In the genomic region with DNA sequence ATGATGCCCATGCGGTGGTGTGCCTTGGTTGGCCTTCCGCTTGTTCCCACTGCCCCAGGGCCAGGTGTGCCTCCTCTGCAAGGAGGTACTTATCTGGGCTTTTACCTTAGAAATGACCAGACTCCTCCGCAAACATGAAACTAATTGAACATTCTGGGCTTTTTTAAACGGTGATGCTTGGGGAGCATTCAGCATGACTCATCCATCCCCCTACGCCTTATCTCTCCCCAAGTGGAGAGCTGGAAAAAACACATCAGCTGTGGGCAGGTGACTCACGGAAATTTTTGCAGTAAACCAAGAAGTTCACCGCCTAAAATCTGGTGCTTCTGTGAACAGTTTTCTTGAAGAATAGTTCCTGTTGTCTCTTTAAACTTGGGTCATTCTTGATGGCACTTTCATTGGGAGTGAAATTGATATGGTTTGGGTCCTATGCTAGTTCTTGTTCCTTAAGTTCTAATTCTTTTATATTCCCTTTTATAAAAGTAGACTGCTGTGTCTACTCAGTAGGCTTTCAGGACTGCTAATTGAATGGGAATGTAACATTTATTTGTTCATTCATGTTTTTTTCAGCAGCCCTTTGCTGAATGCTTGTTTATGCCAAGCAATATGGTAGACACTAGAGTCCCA, we compare ENCODE assay signal across 10 cellular contexts. TPM values are rescaled to one million over a fixed set of nuclear protein-coding genes. Genes with fewer than 3 reads are reported as not detected.
DNase-seq lines count a peak whose midpoint lies in the region; ATAC-seq and TF ChIP-seq lines count a peak whose summit lies in the region.
"Had no signal": no experiment of that assay in that cellular context is flagged by ENCODE, and none has a peak within 500 bp of the region (broad histone marks: within the 10 kb centered on the region; RNA-seq: fewer than 3 reads in every experiment).

No MANE protein-coding gene starts in this region.

- no peaks in the 10 kb centered on the region for H3K27me3 ChIP-seq in CD8-positive, alpha-beta memory T cell (ENCODE audit: insufficient read depth, low read length, poor library complexity, severe bottlenecking)
- H3K27me3 ChIP-seq: neutrophil had no signal

- H3K4me1 Mint-ChIP-seq in CD8-positive, alpha-beta memory T cell = peaks cover 57 to 66% (median 64%) of the 10 kb centered on the region in 3 donors

- in situ Hi-C loops in astrocyte of the cerebellum (cut with HindIII; ENCODE audit: low sequenced_read_pairs) = no loop called here

- no peaks in the 10 kb centered on the region for H3K27me3 Mint-ChIP-seq in CD8-positive, alpha-beta memory T cell

- no peak overlapping the region for H3K4me3 ChIP-seq in CD8-positive, alpha-beta memory T cell (ENCODE audit: low read length)
- no peak overlapping the region for H3K4me3 ChIP-seq in astrocyte of the cerebellum (ENCODE audit: low read depth, low read length)

- peaks cover 0 to 8% (median 2%) of the 10 kb centered on the region in 5 donors for H3K9me3 Mint-ChIP-seq in CD8-positive, alpha-beta memory T cell

- DNase-seq in CD8-positive, alpha-beta memory T cell = peak in 2 of 5 donors; percentile 4 to 69
- DNase-seq in activated CD4-positive, CD25-positive, alpha-beta regulatory T cell treated with anti-CD3 and anti-CD28 coated beads, Interleukin-2, amount 50 U/mL, for 16 hours (ENCODE audit: low read depth, low spot score) = peak; percentile 55
- DNase-seq in astrocyte of the cerebellum (ENCODE audit: low read depth) = peak; percentile 84
- peak; percentile 77 to 81 for DNase-seq in stimulated activated CD4-positive, alpha-beta T cell treated with anti-CD3 and anti-CD28 coated beads, Interleukin-15, amount 100 ng/mL, for 48 hours (ENCODE audit: low read depth in 2 of 2)
- DNase-seq in NCI-H1436 (lab: John Stamatoyannopoulos, UW) = no peak
- DNase-seq: GF-D8 had no signal

- POLR2A ChIA-PET in CD8-positive, alpha-beta memory T cell (lab: Charles Lee) = interaction anchor here (1.2 kb wide), 1 partner anchor 40 kb away, joined by 5 read pairs; the partner anchor contains the start of gene SFXN1

- peak overlapping the region in 5 of 7 donors; percentile 11 to 65 (median 39) for H3K4me3 Mint-ChIP-seq in CD8-positive, alpha-beta memory T cell

- TF ChIP-seq CTCF in astrocyte of the cerebellum (IDR thresholded peaks at IDR 0.05; ENCODE audit: low read depth, low read length, missing control alignments) = no peak

- peak overlapping the region; percentile 11 to 84 (median 78) for H3K27ac Mint-ChIP-seq in CD8-positive, alpha-beta memory T cell

- CTCF ChIA-PET in CD8-positive, alpha-beta memory T cell (lab: Charles Lee) = interaction anchor here (1.4 to 9.7 kb wide), 2 partner anchors 15 to 54 kb away, joined by 3 to 57 read pairs; no protein-coding TSS in a partner anchor

- H3K4me1 ChIP-seq in CD8-positive, alpha-beta memory T cell (ENCODE audit: insufficient read depth, low read length) = peaks cover 65% of the 10 kb centered on the region

- no peak for ATAC-seq in HG02884 (IDR thresholded peaks at IDR 0.05; ENCODE audit: unreplicated experiment)
- ATAC-seq in HG03520 (IDR thresholded peaks at IDR 0.05; ENCODE audit: unreplicated experiment) = no peak
- no peak for ATAC-seq in HG02973 (IDR thresholded peaks at IDR 0.05; ENCODE audit: unreplicated experiment)

- no peaks in the 10 kb centered on the region for H3K9me3 ChIP-seq in CD8-positive, alpha-beta memory T cell (ENCODE audit: low read length)
- H3K9me3 ChIP-seq: neutrophil had no signal

- H3K36me3 Mint-ChIP-seq in CD8-positive, alpha-beta memory T cell = peaks cover 25 to 71% (median 49%) of the 10 kb centered on the region in 3 donors

- peaks cover 40% of the 10 kb centered on the region for H3K36me3 ChIP-seq in CD8-positive, alpha-beta memory T cell (ENCODE audit: insufficient read depth, low read length)

- no peak overlapping the region for H3K27ac ChIP-seq in CD8-positive, alpha-beta memory T cell (ENCODE audit: low read depth, low read length)
- H3K27ac ChIP-seq: neutrophil had no signal

RNA-seq across cellular contexts. Expression of gene SFXN1, which starts 39.6 kb away (rescaled TPM):
- total RNA-seq in CD8-positive, alpha-beta memory T cell = 100 to 1,000 TPM; 359 to 366 TPM
- polyA plus RNA-seq in CD8-positive, alpha-beta memory T cell = 68.1 TPM
